Comparison of ENCODE assay signal across 1 cellular context in genomic region chr13:36628986-36629385, GRCh38.
A peak's percentile ranks its signal among the peaks of the same experiment; 100 is the strongest.
TF ChIP-seq lines count a peak whose summit lies in the region.

No MANE protein-coding gene starts in this region.

TF ChIP-seq in HEK293, 187 proteins besides CTCF, POLR2A, EP300 and RAD21 (continued from another document):
- TF ChIP-seq ELK4 (IDR thresholded peaks at IDR 0.05; ENCODE audit: borderline replicate concordance, low read depth, low read length) (no peak), ZNF843 (tag by site-specific recombination; IDR thresholded peaks at IDR 0.05) (0 out of 2 replicates have a peak, but pooled peaks have one; percentile 46), ZNF629 (tag by site-specific recombination; IDR thresholded peaks at IDR 0.05) (peak; percentile 53; the same call in 1 of the 2 replicates), MYNN (tag by site-specific recombination; IDR thresholded peaks at IDR 0.05; ENCODE audit: borderline replicate concordance) (peak; percentile 60; the same call in 1 of the 2 replicates), FEZF1 (tag by site-specific recombination; IDR thresholded peaks at IDR 0.05) (peak; percentile 90), ZNF391 (tag by site-specific recombination; IDR thresholded peaks at IDR 0.05; ENCODE audit: borderline replicate concordance, low read depth) (0 out of 2 replicates have a peak, but pooled peaks have one; percentile 31), ZXDB (tag by site-specific recombination; IDR thresholded peaks at IDR 0.05) (peak; percentile 59; the same call in 1 of the 2 replicates), WT1 (tag by site-specific recombination; IDR thresholded peaks at IDR 0.05) (peak; percentile 98)
